ENCODE assay signal across 2 cellular contexts in genomic region chr16:57574646-57575467, GRCh38.
TF ChIP-seq lines count a peak whose summit lies in the region.

No MANE protein-coding gene starts in this region.

TF ChIP-seq in GM12891, 5 proteins besides CTCF, POLR2A, EP300 and RAD21:
- TF ChIP-seq POU2F2 (IDR thresholded peaks at IDR 0.05; ENCODE audit: low read depth, low read length) (no peak), POLR2AphosphoS5 (IDR thresholded peaks at IDR 0.05; ENCODE audit: low read depth, low read length) (peak; percentile 71; the same call in 1 of the 2 replicates)

TF ChIP-seq in GM12878, 131 proteins besides CTCF, POLR2A, EP300 and RAD21:
- TF ChIP-seq MAX (IDR thresholded peaks at IDR 0.05; ENCODE audit: low read depth, low read length) = no peak
- no peak for TF ChIP-seq SUPT20H (IDR thresholded peaks at IDR 0.05; ENCODE audit: borderline replicate concordance, control insufficient read depth, low read depth, low read length)
- TF ChIP-seq LARP7 (IDR thresholded peaks at IDR 0.05) = no peak
- TF ChIP-seq FOXK2 (IDR thresholded peaks at IDR 0.05) = no peak
- TF ChIP-seq ATF3 (IDR thresholded peaks at IDR 0.05; ENCODE audit: borderline replicate concordance, extremely low read depth, low read depth, low read length) = no peak
- no peak for TF ChIP-seq ZSCAN29 (IDR thresholded peaks at IDR 0.05)
- no peak for TF ChIP-seq USF2 (IDR thresholded peaks at IDR 0.05; ENCODE audit: borderline replicate concordance, low read depth, low read length)
- no peak for TF ChIP-seq PML (IDR thresholded peaks at IDR 0.05; ENCODE audit: low read length)
- no peak for TF ChIP-seq YBX1 (IDR thresholded peaks at IDR 0.05)
- no peak for TF ChIP-seq SPI1 (IDR thresholded peaks at IDR 0.05; ENCODE audit: borderline replicate concordance, insufficient read depth, low read depth, low read length)
- no peak for TF ChIP-seq CEBPZ (IDR thresholded peaks at IDR 0.05; ENCODE audit: low read depth, low read length)
- TF ChIP-seq CBX5 (IDR thresholded peaks at IDR 0.05; ENCODE audit: low read depth) = no peak
- TF ChIP-seq CHD1 (IDR thresholded peaks at IDR 0.05; ENCODE audit: low read depth, low read length) = no peak
- TF ChIP-seq GATAD2B (conservative IDR thresholded peaks at IDR 0.05; ENCODE audit: low read depth) = no peak
- TF ChIP-seq NFIC (IDR thresholded peaks at IDR 0.05; ENCODE audit: low read depth, low read length) = no peak
- TF ChIP-seq BMI1 (IDR thresholded peaks at IDR 0.05; ENCODE audit: borderline replicate concordance) = no peak
